25 cellular contexts compared by ENCODE assay signal in the genomic region with DNA sequence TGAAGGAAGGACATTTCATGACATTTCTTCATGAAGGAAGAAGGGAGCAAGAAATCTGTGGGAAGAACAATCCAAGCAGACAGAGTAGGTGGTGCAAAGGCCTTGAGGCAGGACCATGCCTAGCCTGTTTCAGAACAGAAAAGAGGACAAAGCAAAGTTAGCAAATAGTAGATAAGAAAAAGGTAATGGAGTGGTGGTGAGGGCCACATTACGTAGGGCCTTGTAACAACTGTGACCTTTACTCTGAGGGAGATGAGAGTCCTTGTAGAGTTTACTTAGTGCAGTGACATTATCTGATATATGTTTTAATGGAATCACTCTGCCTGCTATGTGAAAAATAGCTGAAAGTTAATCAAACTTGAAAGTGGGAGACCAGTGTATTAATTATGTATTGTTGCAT. TPM values are rescaled to one million over a fixed set of nuclear protein-coding genes. Genes with fewer than 3 reads are reported as not detected.
DNase-seq lines count a peak whose midpoint lies in the region; FAIRE-seq and TF ChIP-seq lines count a peak whose summit lies in the region.
"Had no signal": no experiment of that assay in that cellular context is flagged by ENCODE, and none has a peak within 500 bp of the region (broad histone marks: within the 10 kb centered on the region; RNA-seq: fewer than 3 reads in every experiment).

No MANE protein-coding gene starts in this region.

- H3K27ac ChIP-seq in hepatocyte (peak overlapping the region; percentile 80), small intestine (ENCODE audit: low read depth in 1 of 2, low read length in 1 of 2) (no peak overlapping the region), PC-9 (no peak overlapping the region)
- H3K27ac ChIP-seq: 22Rv1; A549; BLaER1 treated with 17β-estradiol and CSF1 and Interleukin-3, amounts not matched to agents 10 nM and 100 nM; C4-2B had no signal

- POLR2A ChIA-PET in PC-9 (lab: Charles Lee; ENCODE audit: unreplicated experiment): no interaction called here

- no TSS peak for BruUV-seq in PC-9 (replicated peaks; lab: Mats Ljungman, UMichigan)

- TF ChIP-seq CTCF in hepatocyte (IDR thresholded peaks at IDR 0.05; ENCODE audit: poor library complexity): no peak
- TF ChIP-seq CTCF in PC-9 (conservative IDR thresholded peaks at IDR 0.05): no peak

- H3K4me2 ChIP-seq in hepatocyte (no peak overlapping the region), PC-9 (no peak overlapping the region)
- H3K4me2 ChIP-seq: A549; BLaER1 treated with 17β-estradiol and CSF1 and Interleukin-3, amounts not matched to agents 10 nM and 100 nM had no signal

- intact Hi-C loops in PC-9 (cut with micrococcal nuclease; ENCODE audit: unreplicated experiment): no loop called here

- H3K4me1 ChIP-seq in hepatocyte (ENCODE audit: insufficient read depth): no peaks in the 10 kb centered on the region
- H3K4me1 ChIP-seq in small intestine (ENCODE audit: control insufficient read depth in 2 of 2, insufficient read depth in 1 of 2, low read depth in 1 of 2, low read length in 1 of 2): no peaks in the 10 kb centered on the region
- no peaks in the 10 kb centered on the region for H3K4me1 ChIP-seq in PC-9 (replicated peaks; ENCODE audit: insufficient read depth)

- H3K36me3 ChIP-seq in hepatocyte (replicated peaks; ENCODE audit: insufficient read depth, low read depth) (no peaks in the 10 kb centered on the region), small intestine (ENCODE audit: control insufficient read depth in 2 of 2, insufficient read depth in 2 of 2, low read length in 2 of 2) (no peaks in the 10 kb centered on the region), PC-9 (ENCODE audit: low read depth) (no peaks in the 10 kb centered on the region)
- H3K36me3 ChIP-seq: BLaER1 treated with 17β-estradiol and CSF1 and Interleukin-3, amounts not matched to agents 10 nM and 100 nM had no signal

- no peaks in the 10 kb centered on the region for H4K20me1 ChIP-seq in hepatocyte (ENCODE audit: insufficient read depth, poor library complexity, severe bottlenecking)
- no peaks in the 10 kb centered on the region for H4K20me1 ChIP-seq in PC-9 (ENCODE audit: insufficient read depth)
- H4K20me1 ChIP-seq: BLaER1 treated with 17β-estradiol and CSF1 and Interleukin-3, amounts not matched to agents 10 nM and 100 nM had no signal

- H3K27me3 ChIP-seq in hepatocyte (no peaks in the 10 kb centered on the region), small intestine (ENCODE audit: control insufficient read depth in 2 of 2, insufficient read depth in 2 of 2, low read length in 2 of 2) (no peaks in the 10 kb centered on the region), PC-9 (ENCODE audit: insufficient read depth, low read depth) (no peaks in the 10 kb centered on the region)
- H3K27me3 ChIP-seq: BLaER1 treated with 17β-estradiol and CSF1 and Interleukin-3, amounts not matched to agents 10 nM and 100 nM had no signal

- H3K9me2 ChIP-seq in hepatocyte (replicated peaks; ENCODE audit: insufficient read depth): no peaks in the 10 kb centered on the region
- H3K9me2 ChIP-seq in PC-9 (ENCODE audit: insufficient read depth): no peaks in the 10 kb centered on the region

- H3K4me3 ChIP-seq in hepatocyte (no peak overlapping the region), small intestine (ENCODE audit: low read depth in 1 of 2, low read length in 2 of 2) (no peak overlapping the region), PC-9 (no peak overlapping the region)
- H3K4me3 ChIP-seq: A549; BLaER1 treated with 17β-estradiol and CSF1 and Interleukin-3, amounts not matched to agents 10 nM and 100 nM; GM12878 had no signal

- CTCF ChIA-PET in PC-9 (lab: Charles Lee): no interaction called here

- peak; percentile 38 for DNase-seq in DMS53 (lab: John Stamatoyannopoulos, UW)
- no peak for DNase-seq in DMS53 treated with DMSO at 0.1 percent for 48 hours (lab: John Stamatoyannopoulos, UW; ENCODE audit: unreplicated experiment)
- peak; percentile 29 for DNase-seq in HuH-7 (ENCODE audit: low spot score)
- DNase-seq in hepatocyte (ENCODE audit: low spot score): peak; percentile 17
- peak; percentile 61 for DNase-seq in small intestine
- DNase-seq in PC-9: no peak
- DNase-seq in DMS 273 (lab: John Stamatoyannopoulos, UW; ENCODE audit: unreplicated experiment): no peak
- DNase-seq: AML-193; Caco-2; Calu3; CD4-positive, alpha-beta T cell; CD8-positive, alpha-beta T cell; DMS 273 treated with DMSO at 0.1 percent for 48 hours; DMS153; DMS79; DND-41; EL; GDM1 had no signal

- H3K79me2 ChIP-seq in hepatocyte: no peaks in the 10 kb centered on the region
- H3K79me2 ChIP-seq in PC-9 (ENCODE audit: low read depth): no peaks in the 10 kb centered on the region

- no peak overlapping the region for H2AFZ ChIP-seq in hepatocyte
- H2AFZ ChIP-seq in PC-9: no peak overlapping the region

- FAIRE-seq in small intestine (lab: Jason Lieb, UNC): no peak
- FAIRE-seq: A549, GM12878, GM12892, GM18507 had no signal

- H3K9me3 ChIP-seq in hepatocyte (ENCODE audit: low read depth) (no peaks in the 10 kb centered on the region), small intestine (ENCODE audit: control insufficient read depth, low read depth) (no peaks in the 10 kb centered on the region), PC-9 (ENCODE audit: insufficient read depth, low read depth) (no peaks in the 10 kb centered on the region)
- H3K9me3 ChIP-seq: A549; BLaER1 treated with 17β-estradiol and CSF1 and Interleukin-3, amounts not matched to agents 10 nM and 100 nM; Caco-2 had no signal

- H3F3A ChIP-seq in PC-9 (ENCODE audit: insufficient read depth, low read depth): no peaks in the 10 kb centered on the region

- 67% methylated on average over 1 of the region's 1 CpG for WGBS in hepatocyte (ENCODE audit: low lambda C conversion rate, missing lambda C conversion rate)
- 32 to 66% (median 52%) methylated on average over 1 of the region's 1 CpG for WGBS in small intestine, 3 donors

RNA-seq across cellular contexts. Expression of a gene that starts 6.4 kb away (rescaled TPM):
- total RNA-seq in hepatocyte: 32.3 and 42.2 TPM in 2 replicates
- 26.8 and 32.5 TPM in 2 replicates for polyA plus RNA-seq in hepatocyte
- 10 to 100 TPM; 16.2 to 19.6 (median 16.8) TPM for polyA plus RNA-seq in small intestine
- total RNA-seq in PC-9 (2021): 23.5 and 32.1 TPM in 2 replicates

Comparison
In these comparisons a context has a peak if more than half of its experiments do, and no peak if none do; other contexts are left out.
1. DNase-seq: peak in DMS53 (single experiment), HuH-7 (single experiment), hepatocyte (single experiment) and small intestine (single experiment); none in DMS53 treated with DMSO at 0.1 percent for 48 hours (single experiment), PC-9 (0 of 2) and DMS 273 (single experiment).